In the genomic region with DNA sequence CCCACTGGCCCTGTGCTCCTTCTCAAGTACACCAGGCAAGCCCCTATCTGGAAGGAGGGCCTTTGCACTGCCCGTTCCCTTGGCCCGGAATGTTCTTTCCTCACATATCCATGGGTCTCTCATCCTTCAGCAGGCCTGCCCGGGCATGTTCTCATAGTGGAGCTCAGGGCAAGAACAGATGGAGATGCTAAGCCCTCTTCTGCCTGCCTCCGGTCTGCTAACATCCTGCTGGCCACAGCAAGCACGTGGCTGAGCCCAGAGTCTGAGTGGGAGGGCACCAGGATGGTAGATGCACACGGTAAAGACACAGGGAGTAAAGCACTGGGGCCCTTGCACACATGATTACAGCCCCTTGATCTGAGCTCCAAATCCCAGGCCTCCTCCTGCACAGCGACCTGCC, we compare ENCODE assay signal across 2 cellular contexts.
TF ChIP-seq lines count a peak whose summit lies in the region.

No MANE protein-coding gene starts in this region.

TF ChIP-seq in SK-N-SH, 30 proteins besides CTCF, POLR2A, EP300 and RAD21 (continued from another document):
- no peak for TF ChIP-seq MXI1 (IDR thresholded peaks at IDR 0.05; ENCODE audit: low read depth, low read length)
- no peak for TF ChIP-seq CHD2 (IDR thresholded peaks at IDR 0.05; ENCODE audit: low read length, partially characterized antibody)
- TF ChIP-seq, protein P1, sequence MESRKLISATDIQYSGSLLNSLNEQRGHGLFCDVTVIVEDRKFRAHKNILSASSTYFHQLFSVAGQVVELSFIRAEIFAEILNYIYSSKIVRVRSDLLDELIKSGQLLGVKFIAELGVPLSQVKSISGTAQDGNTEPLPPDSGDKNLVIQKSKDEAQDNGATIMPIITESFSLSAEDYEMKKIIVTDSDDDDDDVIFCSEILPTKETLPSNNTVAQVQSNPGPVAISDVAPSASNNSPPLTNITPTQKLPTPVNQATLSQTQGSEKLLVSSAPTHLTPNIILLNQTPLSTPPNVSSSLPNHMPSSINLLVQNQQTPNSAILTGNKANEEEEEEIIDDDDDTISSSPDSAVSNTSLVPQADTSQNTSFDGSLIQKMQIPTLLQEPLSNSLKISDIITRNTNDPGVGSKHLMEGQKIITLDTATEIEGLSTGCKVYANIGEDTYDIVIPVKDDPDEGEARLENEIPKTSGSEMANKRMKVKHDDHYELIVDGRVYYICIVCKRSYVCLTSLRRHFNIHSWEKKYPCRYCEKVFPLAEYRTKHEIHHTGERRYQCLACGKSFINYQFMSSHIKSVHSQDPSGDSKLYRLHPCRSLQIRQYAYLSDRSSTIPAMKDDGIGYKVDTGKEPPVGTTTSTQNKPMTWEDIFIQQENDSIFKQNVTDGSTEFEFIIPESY (IDR thresholded peaks at IDR 0.05; ENCODE audit: borderline replicate concordance, low read depth), result no peak
- no peak for TF ChIP-seq GABPA (IDR thresholded peaks at IDR 0.05; ENCODE audit: low read depth)

TF ChIP-seq in SK-N-SH treated with all-trans-retinoic acid at 6 μM for 48 hours, 23 proteins besides CTCF, POLR2A, EP300 and RAD21 (continued from another document):
- TF ChIP-seq, protein P2, sequence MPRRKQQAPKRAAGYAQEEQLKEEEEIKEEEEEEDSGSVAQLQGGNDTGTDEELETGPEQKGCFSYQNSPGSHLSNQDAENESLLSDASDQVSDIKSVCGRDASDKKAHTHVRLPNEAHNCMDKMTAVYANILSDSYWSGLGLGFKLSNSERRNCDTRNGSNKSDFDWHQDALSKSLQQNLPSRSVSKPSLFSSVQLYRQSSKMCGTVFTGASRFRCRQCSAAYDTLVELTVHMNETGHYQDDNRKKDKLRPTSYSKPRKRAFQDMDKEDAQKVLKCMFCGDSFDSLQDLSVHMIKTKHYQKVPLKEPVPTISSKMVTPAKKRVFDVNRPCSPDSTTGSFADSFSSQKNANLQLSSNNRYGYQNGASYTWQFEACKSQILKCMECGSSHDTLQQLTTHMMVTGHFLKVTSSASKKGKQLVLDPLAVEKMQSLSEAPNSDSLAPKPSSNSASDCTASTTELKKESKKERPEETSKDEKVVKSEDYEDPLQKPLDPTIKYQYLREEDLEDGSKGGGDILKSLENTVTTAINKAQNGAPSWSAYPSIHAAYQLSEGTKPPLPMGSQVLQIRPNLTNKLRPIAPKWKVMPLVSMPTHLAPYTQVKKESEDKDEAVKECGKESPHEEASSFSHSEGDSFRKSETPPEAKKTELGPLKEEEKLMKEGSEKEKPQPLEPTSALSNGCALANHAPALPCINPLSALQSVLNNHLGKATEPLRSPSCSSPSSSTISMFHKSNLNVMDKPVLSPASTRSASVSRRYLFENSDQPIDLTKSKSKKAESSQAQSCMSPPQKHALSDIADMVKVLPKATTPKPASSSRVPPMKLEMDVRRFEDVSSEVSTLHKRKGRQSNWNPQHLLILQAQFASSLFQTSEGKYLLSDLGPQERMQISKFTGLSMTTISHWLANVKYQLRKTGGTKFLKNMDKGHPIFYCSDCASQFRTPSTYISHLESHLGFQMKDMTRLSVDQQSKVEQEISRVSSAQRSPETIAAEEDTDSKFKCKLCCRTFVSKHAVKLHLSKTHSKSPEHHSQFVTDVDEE (CRISPR knock-in tag; IDR thresholded peaks at IDR 0.05), result no peak
- TF ChIP-seq TCF4 (CRISPR knock-in tag; IDR thresholded peaks at IDR 0.05; ENCODE audit: borderline replicate concordance), result no peak
- no peak for TF ChIP-seq ARNTL (CRISPR knock-in tag; IDR thresholded peaks at IDR 0.05; ENCODE audit: borderline replicate concordance, low read depth)
- TF ChIP-seq BACH2 (CRISPR knock-in tag; IDR thresholded peaks at IDR 0.05; ENCODE audit: borderline replicate concordance), result no peak
- no peak for TF ChIP-seq ZFP30 (CRISPR knock-in tag; IDR thresholded peaks at IDR 0.05)
- no peak for TF ChIP-seq ZFP3 (CRISPR knock-in tag; IDR thresholded peaks at IDR 0.05)
- no peak for TF ChIP-seq ZNF565 (CRISPR knock-in tag; conservative IDR thresholded peaks at IDR 0.05; ENCODE audit: low read depth)
- no peak for TF ChIP-seq ZC3H10 (CRISPR knock-in tag; IDR thresholded peaks at IDR 0.05)
- no peak for TF ChIP-seq ESRRG (CRISPR knock-in tag; IDR thresholded peaks at IDR 0.05)
- TF ChIP-seq CREB5 (CRISPR knock-in tag; IDR thresholded peaks at IDR 0.05; ENCODE audit: low read depth), result no peak
- TF ChIP-seq ZNF8 (CRISPR knock-in tag; IDR thresholded peaks at IDR 0.05), result no peak
